In the genomic region with DNA sequence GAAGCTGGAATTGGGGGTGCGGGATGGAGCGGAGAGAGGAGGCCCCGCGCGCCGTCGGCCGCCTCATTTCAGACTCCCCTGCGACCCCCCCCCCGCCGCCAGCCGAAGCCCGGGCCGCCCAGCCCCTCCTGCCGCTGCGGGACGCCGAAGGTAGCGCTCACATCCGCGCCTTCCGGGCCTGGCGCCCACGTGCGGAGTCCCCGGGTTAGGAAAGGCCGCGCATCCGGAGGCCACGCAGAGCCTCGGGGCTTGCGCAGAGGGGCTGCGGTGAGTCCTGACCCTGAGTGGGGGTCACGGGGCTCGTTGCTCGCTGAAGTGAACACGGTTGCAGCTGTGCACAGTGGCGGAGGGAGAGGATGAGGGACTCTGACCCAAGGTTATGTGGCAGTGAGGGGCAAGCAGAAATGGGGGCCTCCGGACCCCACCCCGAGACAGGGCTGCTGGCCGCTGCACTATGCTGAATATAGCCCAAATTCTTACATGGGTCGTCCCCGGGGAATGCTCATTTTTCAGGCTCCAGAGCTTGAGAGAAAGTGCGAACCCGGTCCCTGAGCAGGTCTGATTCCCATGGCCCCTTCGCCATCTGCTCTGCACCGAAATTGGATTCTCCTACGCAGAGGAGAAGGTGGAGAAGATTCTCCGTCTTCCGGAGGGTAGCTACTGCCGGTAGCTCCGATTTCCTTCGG, we compare ENCODE assay signal across 1 cellular context.
TF ChIP-seq lines count a peak whose summit lies in the region.

No MANE protein-coding gene starts in this region.

TF ChIP-seq in K562, 482 proteins besides CTCF, POLR2A, EP300 and RAD21 (continued from another document and continues in another):
- TF ChIP-seq CHD7 (IDR thresholded peaks at IDR 0.05; ENCODE audit: low read depth, low read length) (no peak), RBBP5 (IDR thresholded peaks at IDR 0.05; ENCODE audit: borderline replicate concordance, insufficient read depth, low read length, poor library complexity, severe bottlenecking) (peak; percentile 33), ZC3H11A (IDR thresholded peaks at IDR 0.05; ENCODE audit: low read depth, low read length) (no peak), ZNF444 (CRISPR knock-in tag; IDR thresholded peaks at IDR 0.05) (no peak), RBM34 (IDR thresholded peaks at IDR 0.05; ENCODE audit: borderline replicate concordance, insufficient read depth, low read length) (no peak), ZC3H4 (CRISPR knock-in tag; IDR thresholded peaks at IDR 0.05; ENCODE audit: borderline replicate concordance) (no peak), NFE2 (IDR thresholded peaks at IDR 0.05; ENCODE audit: low read depth) (no peak), NELFE (IDR thresholded peaks at IDR 0.05; ENCODE audit: insufficient read depth, insufficient read length) (no peak), MTF1 (CRISPR knock-in tag; IDR thresholded peaks at IDR 0.05; ENCODE audit: borderline replicate concordance) (no peak), ARID4B (CRISPR knock-in tag; IDR thresholded peaks at IDR 0.05) (peak; percentile 81), TFE3 (CRISPR knock-in tag; IDR thresholded peaks at IDR 0.05) (no peak), ZNF551 (CRISPR knock-in tag; IDR thresholded peaks at IDR 0.05) (no peak), ELF1 (tag; IDR thresholded peaks at IDR 0.05) (no peak), MYNN (IDR thresholded peaks at IDR 0.05) (no peak), MYNN (CRISPR knock-in tag; IDR thresholded peaks at IDR 0.05) (0 out of 2 replicates have a peak, but pooled peaks have one; percentile 5), CBFA2T2 (conservative IDR thresholded peaks at IDR 0.05) (no peak), ZKSCAN1 (IDR thresholded peaks at IDR 0.05; ENCODE audit: low read depth, low read length) (no peak), HSF4 (CRISPR knock-in tag; IDR thresholded peaks at IDR 0.05; ENCODE audit: borderline replicate concordance) (no peak), ZFP36 (IDR thresholded peaks at IDR 0.05; ENCODE audit: low read depth, low read length, partially characterized antibody) (no peak), PTBP1 (IDR thresholded peaks at IDR 0.05; ENCODE audit: low read depth, low read length) (no peak), POU5F1 (IDR thresholded peaks at IDR 0.05; ENCODE audit: borderline replicate concordance, low read depth, low read length, partially characterized antibody) (no peak), RBFOX2 (IDR thresholded peaks at IDR 0.05; ENCODE audit: low read depth, low read length) (peak; percentile 73), EGR1 (conservative IDR thresholded peaks at IDR 0.05) (peak; percentile 22; the same call in 1 of the 2 replicates), TEAD2 (tag; IDR thresholded peaks at IDR 0.05) (no peak), TBP (optimal IDR thresholded peaks at IDR 0.05; ENCODE audit: low read depth, low read length) (no peak), PBX2 (CRISPR knock-in tag; IDR thresholded peaks at IDR 0.05; ENCODE audit: low read depth) (no peak), PBX2 (tag; conservative IDR thresholded peaks at IDR 0.05; ENCODE audit: low read depth) (no peak), SLC30A9 (CRISPR knock-in tag; IDR thresholded peaks at IDR 0.05) (no peak), SRSF9 (IDR thresholded peaks at IDR 0.05; ENCODE audit: borderline replicate concordance, low read depth, low read length) (no peak)
- TF ChIP-seq, protein P1, sequence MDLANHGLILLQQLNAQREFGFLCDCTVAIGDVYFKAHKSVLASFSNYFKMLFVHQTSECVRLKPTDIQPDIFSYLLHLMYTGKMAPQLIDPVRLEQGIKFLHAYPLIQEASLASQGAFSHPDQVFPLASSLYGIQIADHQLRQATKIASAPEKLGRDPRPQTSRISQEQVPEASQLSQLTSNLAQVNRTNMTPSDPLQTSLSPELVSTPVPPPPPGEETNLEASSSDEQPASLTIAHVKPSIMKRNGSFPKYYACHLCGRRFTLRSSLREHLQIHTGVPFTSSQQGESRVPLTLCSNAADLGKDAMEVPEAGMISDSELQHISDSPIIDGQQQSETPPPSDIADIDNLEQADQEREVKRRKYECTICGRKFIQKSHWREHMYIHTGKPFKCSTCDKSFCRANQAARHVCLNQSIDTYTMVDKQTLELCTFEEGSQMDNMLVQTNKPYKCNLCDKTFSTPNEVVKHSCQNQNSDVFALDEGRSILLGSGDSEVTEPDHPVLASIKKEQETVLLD (IDR thresholded peaks at IDR 0.05) = no peak
- TF ChIP-seq, protein P2, sequence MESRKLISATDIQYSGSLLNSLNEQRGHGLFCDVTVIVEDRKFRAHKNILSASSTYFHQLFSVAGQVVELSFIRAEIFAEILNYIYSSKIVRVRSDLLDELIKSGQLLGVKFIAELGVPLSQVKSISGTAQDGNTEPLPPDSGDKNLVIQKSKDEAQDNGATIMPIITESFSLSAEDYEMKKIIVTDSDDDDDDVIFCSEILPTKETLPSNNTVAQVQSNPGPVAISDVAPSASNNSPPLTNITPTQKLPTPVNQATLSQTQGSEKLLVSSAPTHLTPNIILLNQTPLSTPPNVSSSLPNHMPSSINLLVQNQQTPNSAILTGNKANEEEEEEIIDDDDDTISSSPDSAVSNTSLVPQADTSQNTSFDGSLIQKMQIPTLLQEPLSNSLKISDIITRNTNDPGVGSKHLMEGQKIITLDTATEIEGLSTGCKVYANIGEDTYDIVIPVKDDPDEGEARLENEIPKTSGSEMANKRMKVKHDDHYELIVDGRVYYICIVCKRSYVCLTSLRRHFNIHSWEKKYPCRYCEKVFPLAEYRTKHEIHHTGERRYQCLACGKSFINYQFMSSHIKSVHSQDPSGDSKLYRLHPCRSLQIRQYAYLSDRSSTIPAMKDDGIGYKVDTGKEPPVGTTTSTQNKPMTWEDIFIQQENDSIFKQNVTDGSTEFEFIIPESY (CRISPR knock-in tag; IDR thresholded peaks at IDR 0.05) = peak; percentile 29; the same call in 1 of the 2 replicates
